ENCODE assay signal across 8 cellular contexts in genomic region chr1:3900969-3901529, GRCh38. TPM values are rescaled to one million over a fixed set of nuclear protein-coding genes. Genes with fewer than 3 reads are reported as not detected.
A peak's percentile ranks its signal among the peaks of the same experiment; 100 is the strongest.
DNase-seq lines count a peak whose midpoint lies in the region; ATAC-seq, FAIRE-seq and TF ChIP-seq lines count a peak whose summit lies in the region.

No MANE protein-coding gene starts in this region.

- CTCF ChIA-PET in CD4-positive, alpha-beta T cell (lab: Charles Lee) = interaction anchor here (0.7 kb wide), 1 partner anchor 44 kb away, joined by 3 read pairs; the partner anchor contains the start of genes CEP104 and DFFB

- peak overlapping the region; percentile 90 for H3K27ac Mint-ChIP-seq in CD4-positive, alpha-beta T cell

- no peak for ATAC-seq in CD4-positive, alpha-beta T cell (ENCODE audit: poor library complexity)
- peak; percentile 44 for ATAC-seq in GM19397 (IDR thresholded peaks at IDR 0.05; ENCODE audit: unreplicated experiment)
- peak; percentile 38 for ATAC-seq in HG03565 (IDR thresholded peaks at IDR 0.05; ENCODE audit: unreplicated experiment)

- H3K4me1 ChIP-seq in NT2/D1 (ENCODE audit: insufficient read depth, insufficient read length) (peaks cover 12% of the 10 kb centered on the region), mesodermal cell (ENCODE audit: control insufficient read depth, insufficient read depth, low read length, poor library complexity, severe bottlenecking) (no peaks in the 10 kb centered on the region)

- H3K27me3 Mint-ChIP-seq in CD4-positive, alpha-beta T cell = no peaks in the 10 kb centered on the region

- H3K4me3 Mint-ChIP-seq in CD4-positive, alpha-beta T cell = peak overlapping the region; percentile 93

- no peaks in the 10 kb centered on the region for H3K27me3 ChIP-seq in CD4-positive, alpha-beta T cell (ENCODE audit: control insufficient read depth, insufficient read depth, low read length)
- no peaks in the 10 kb centered on the region for H3K27me3 ChIP-seq in NT2/D1 (ENCODE audit: insufficient read depth, insufficient read length)

- peak; percentile 39 to 75 (median 64) for DNase-seq in CD4-positive, alpha-beta T cell
- peak; percentile 92 for DNase-seq in NT2/D1 (ENCODE audit: low read depth, low spot score)
- peak; percentile 94 for DNase-seq in activated CD8-positive, alpha-beta memory T cell treated with anti-CD3 and anti-CD28 coated beads, Interleukin-2, amount 50 U/mL, for 48 hours
- DNase-seq in stimulated activated CD8-positive, alpha-beta memory T cell treated with anti-CD3 and anti-CD28 coated beads, Interleukin-15, amount 100 ng/mL, for 24 hours (ENCODE audit: low read depth) = peak; percentile 71

- intact Hi-C loops in CD4-positive, alpha-beta T cell (cut with DNase I, micrococcal nuclease) = loop anchor here (1.0 to 10.0 kb wide), 4 partner anchors 44 to 1644 kb away; partner anchors contain the start of genes CEP104 (in 2 of the 2), DFFB (in 2 of the 2), LRRC47 (in 1 of the 2) and TPRG1L (in 1 of the 2)

- H3K9me3 ChIP-seq in CD4-positive, alpha-beta T cell (ENCODE audit: control insufficient read depth, low read length) = peaks cover 9% of the 10 kb centered on the region
- H3K9me3 ChIP-seq in NT2/D1 (ENCODE audit: insufficient read depth, low read length) (peaks cover 8% of the 10 kb centered on the region; the same call in 1 of the 2 replicates), mesodermal cell (ENCODE audit: control insufficient read depth, low read length) (peaks cover 14% of the 10 kb centered on the region)

- 0% methylated on average over 34 to 41 of the region's 51 CpGs for WGBS in mesodermal cell (ENCODE audit: insufficient coverage in 2 of 2), 2 experiments

- H3K4me3 ChIP-seq in NT2/D1 (ENCODE audit: insufficient read length, low read depth) (peak overlapping the region; percentile 85), mesodermal cell (ENCODE audit: extremely low read depth, insufficient read depth, low read length, poor library complexity, severe bottlenecking) (peak overlapping the region; percentile 98)

- H3K36me3 Mint-ChIP-seq in CD4-positive, alpha-beta T cell (ENCODE audit: low read depth) = peaks cover 41% of the 10 kb centered on the region

- peak overlapping the region; percentile 97 for H3K9ac ChIP-seq in NT2/D1 (ENCODE audit: insufficient read length, low read depth)

- peaks cover 7% of the 10 kb centered on the region for H3K36me3 ChIP-seq in NT2/D1 (ENCODE audit: insufficient read depth, insufficient read length, low read length)
- H3K36me3 ChIP-seq in mesodermal cell (ENCODE audit: control insufficient read depth, insufficient read depth, low read length) = peaks cover 14% of the 10 kb centered on the region

- peaks cover 2% of the 10 kb centered on the region for H3K9me3 Mint-ChIP-seq in CD4-positive, alpha-beta T cell

- peak overlapping the region; percentile 81 for H3K27ac ChIP-seq in CD4-positive, alpha-beta T cell (ENCODE audit: low read depth, low read length)
- peak overlapping the region; percentile 99 for H3K27ac ChIP-seq in mesodermal cell (ENCODE audit: low read depth, low read length, severe bottlenecking)

- peaks cover 68% of the 10 kb centered on the region for H3K4me1 Mint-ChIP-seq in CD4-positive, alpha-beta T cell (ENCODE audit: low read depth)

- TF ChIP-seq CTCF in CD4-positive, alpha-beta T cell (IDR thresholded peaks at IDR 0.05) = no peak

- FAIRE-seq in endometrium (lab: Jason Lieb, UNC) = peak; percentile 97

- POLR2A ChIA-PET in CD4-positive, alpha-beta T cell (lab: Charles Lee) = interaction anchor here (1.0 to 3.3 kb wide), 6 partner anchors 12 to 105 kb away, joined by 4 to 19 read pairs (median 4); partner anchors contain the start of genes CEP104, DFFB and LRRC47

RNA-seq across cellular contexts. Expression of gene C1orf174, which starts 1.0 kb away (rescaled TPM):
- 10 to 100 TPM; 16.8 to 18.5 TPM for total RNA-seq in CD4-positive, alpha-beta T cell
- 42.8 TPM for polyA plus RNA-seq in mesodermal cell (2013, experiment 1 of 2)
- polyA plus RNA-seq in mesodermal cell (2013, experiment 2 of 2) = 38.4 TPM

RNA-seq across cellular contexts. Expression of gene DFFB, which starts 43.8 kb away (rescaled TPM):
- 1 to 10 TPM; 6.7 to 6.8 TPM for total RNA-seq in CD4-positive, alpha-beta T cell
- 5.1 TPM for polyA plus RNA-seq in mesodermal cell (2013, experiment 1 of 2)
- 5.3 TPM for polyA plus RNA-seq in mesodermal cell (2013, experiment 2 of 2)

RNA-seq across cellular contexts. Expression of gene CEP104, which starts 44.0 kb away (rescaled TPM):
- 10 to 100 TPM; 16.6 to 20.5 TPM for total RNA-seq in CD4-positive, alpha-beta T cell
- polyA plus RNA-seq in mesodermal cell (2013, experiment 1 of 2) = 29.1 TPM
- 25.9 TPM for polyA plus RNA-seq in mesodermal cell (2013, experiment 2 of 2)
